Comparison of ENCODE assay signal across 1 cellular context in genomic region chr11:108222686-108223448, GRCh38.
TF ChIP-seq lines count a peak whose summit lies in the region.

TSS of gene ATM (plus strand) at chr11:108223067. CDS start at chr11:108227625, 4,558 bp downstream.

TF ChIP-seq in GM12878, 131 proteins besides CTCF, POLR2A, EP300 and RAD21 (continued from another document and continues in another):
- TF ChIP-seq HDAC2 (IDR thresholded peaks at IDR 0.05) (0 out of 2 replicates have a peak, but pooled peaks have one; percentile 38), SKIL (IDR thresholded peaks at IDR 0.05; ENCODE audit: low read depth, poor library complexity, severe bottlenecking) (no peak), HCFC1 (IDR thresholded peaks at IDR 0.05; ENCODE audit: low read length) (peak; percentile 11; the same call in 1 of the 2 replicates), RELA (IDR thresholded peaks at IDR 0.05; ENCODE audit: borderline replicate concordance, partially characterized antibody) (peak; percentile 86), NR2C1 (IDR thresholded peaks at IDR 0.05) (peak; percentile 29; the same call in 1 of the 2 replicates), SREBF1 (IDR thresholded peaks at IDR 0.05; ENCODE audit: low read length) (0 out of 2 replicates have a peak, but pooled peaks have one; percentile 17), SMARCA5 (IDR thresholded peaks at IDR 0.05) (peak; percentile 93), MTA2 (IDR thresholded peaks at IDR 0.05; ENCODE audit: low read depth) (peak; percentile 50; the same call in 1 of the 2 replicates), EZH2 (IDR thresholded peaks at IDR 0.05; ENCODE audit: borderline replicate concordance, control insufficient read depth, low read depth, low read length) (no peak), ZBTB11 (CRISPR knock-in tag; IDR thresholded peaks at IDR 0.05) (no peak), ZBTB40 (IDR thresholded peaks at IDR 0.05; ENCODE audit: borderline replicate concordance) (peak; percentile 82; the same call in 1 of the 2 replicates), CHD1 (IDR thresholded peaks at IDR 0.05; ENCODE audit: low read depth, low read length) (no peak), SMC3 (IDR thresholded peaks at IDR 0.05; ENCODE audit: borderline replicate concordance, low read length) (peak; percentile 51; the same call in 1 of the 2 replicates), E4F1 (IDR thresholded peaks at IDR 0.05; ENCODE audit: borderline replicate concordance, partially characterized antibody) (peak; percentile 18), TCF12 (IDR thresholded peaks at IDR 0.05; ENCODE audit: low read depth, low read length) (0 out of 2 replicates have a peak, but pooled peaks have one; percentile 6), MTA3 (IDR thresholded peaks at IDR 0.05; ENCODE audit: borderline replicate concordance, low read length) (no peak), IRF5 (IDR thresholded peaks at IDR 0.05; ENCODE audit: borderline replicate concordance) (no peak), BRCA1 (IDR thresholded peaks at IDR 0.05; ENCODE audit: low read depth, low read length) (no peak), SREBF2 (IDR thresholded peaks at IDR 0.05; ENCODE audit: low read length) (no peak; the same call in 1 of the 2 replicates), RBBP5 (conservative IDR thresholded peaks at IDR 0.05) (no peak), TCF3 (IDR thresholded peaks at IDR 0.05; ENCODE audit: borderline replicate concordance, insufficient read depth, low read depth, low read length) (0 out of 2 replicates have a peak, but pooled peaks have one; percentile 33), TCF7 (IDR thresholded peaks at IDR 0.05; ENCODE audit: borderline replicate concordance) (no peak), RB1 (IDR thresholded peaks at IDR 0.05; ENCODE audit: borderline replicate concordance) (peak; percentile 72), PAX8 (IDR thresholded peaks at IDR 0.05) (no peak), PRDM15 (CRISPR knock-in tag; IDR thresholded peaks at IDR 0.05) (no peak), ETV6 (conservative IDR thresholded peaks at IDR 0.05 in 1 of 2, IDR thresholded peaks at IDR 0.05 in 1 of 2; ENCODE audit: borderline replicate concordance in 1 of 2, low read depth in 1 of 2) (peak in 1 of 2 experiments; percentile 85; a peak in 2 of 4 replicates), TARDBP (IDR thresholded peaks at IDR 0.05; ENCODE audit: borderline replicate concordance) (no peak), MLLT1 (IDR thresholded peaks at IDR 0.05) (peak; percentile 84), KLF5 (IDR thresholded peaks at IDR 0.05; ENCODE audit: partially characterized antibody) (peak; percentile 60), ATF2 (IDR thresholded peaks at IDR 0.05; ENCODE audit: low read length) (no peak; the same call in 1 of the 2 replicates), ESRRA (IDR thresholded peaks at IDR 0.05; ENCODE audit: low read length) (no peak; the same call in 1 of the 2 replicates), HDAC6 (IDR thresholded peaks at IDR 0.05; ENCODE audit: unreplicated experiment) (no peak), SUPT20H (IDR thresholded peaks at IDR 0.05; ENCODE audit: borderline replicate concordance, control insufficient read depth, low read depth, low read length) (no peak), LARP7 (IDR thresholded peaks at IDR 0.05) (peak; percentile 98), IRF3 (IDR thresholded peaks at IDR 0.05) (no peak), TAF1 (IDR thresholded peaks at IDR 0.05; ENCODE audit: borderline replicate concordance, low read depth, low read length) (peak; percentile 84)
